In genomic region chr20:32325706-32326506, GRCh38 we compare ENCODE assay signal across 11 cellular contexts. TPM values are rescaled to one million over a fixed set of nuclear protein-coding genes. Genes with fewer than 3 reads are reported as not detected.
DNase-seq lines count a peak whose midpoint lies in the region; ATAC-seq and TF ChIP-seq lines count a peak whose summit lies in the region.
"Had no signal": no experiment of that assay in that cellular context is flagged by ENCODE, and none has a peak within 500 bp of the region (broad histone marks: within the 10 kb centered on the region; RNA-seq: fewer than 3 reads in every experiment).

No MANE protein-coding gene starts in this region.

- TF ChIP-seq CTCF in left ventricle myocardium inferior (IDR thresholded peaks at IDR 0.05; ENCODE audit: borderline replicate concordance) (no peak), gastroesophageal sphincter (IDR thresholded peaks at IDR 0.05) (no peak)

- no peak for TF ChIP-seq POLR2A in gastroesophageal sphincter (IDR thresholded peaks at IDR 0.05)

- no peak overlapping the region for H3K4me3 ChIP-seq in left ventricle myocardium inferior
- H3K4me3 ChIP-seq in gastroesophageal sphincter = no peak overlapping the region

- H3K27ac ChIP-seq in left ventricle myocardium inferior (replicated peaks) (peak overlapping the region; percentile 6), gastroesophageal sphincter (no peak overlapping the region)
- H3K27ac ChIP-seq: KMS-11 had no signal

- intact Hi-C loops in left ventricle myocardium inferior (cut with micrococcal nuclease) (no loop called here), Right ventricle myocardium superior (cut with DNase I) (no loop called here)

- no peak for DNase-seq in left ventricle myocardium inferior
- DNase-seq in Right ventricle myocardium superior = no peak
- DNase-seq in glomerular endothelial cell (ENCODE audit: extremely low read depth, low read depth, low spot score) = peak; percentile 80
- DNase-seq in HK-2 (ENCODE audit: unreplicated experiment) = no peak
- no peak for DNase-seq in AG08395 (ENCODE audit: low spot score)
- DNase-seq: head of caudate nucleus; stimulated activated CD4-positive, alpha-beta T cell treated with anti-CD3 and anti-CD28 coated beads, Interleukin-12 subunit alpha, Interleukin-12 subunit beta, amount 100 ng/mL, for 4 hours had no signal

- H3K27me3 ChIP-seq in left ventricle myocardium inferior (ENCODE audit: low read depth) (no peaks in the 10 kb centered on the region), gastroesophageal sphincter (no peaks in the 10 kb centered on the region)

- H3K9me3 ChIP-seq in left ventricle myocardium inferior (replicated peaks) (no peaks in the 10 kb centered on the region), gastroesophageal sphincter (no peaks in the 10 kb centered on the region)

- TF ChIP-seq EP300 in gastroesophageal sphincter (IDR thresholded peaks at IDR 0.05) = no peak

- 64 to 65% methylated on average over 4 of the region's 6 CpGs for WGBS in gastroesophageal sphincter (ENCODE audit: low coverage in 1 of 2), 2 donors

- H3K4me1 ChIP-seq in left ventricle myocardium inferior = peaks cover 11% of the 10 kb centered on the region
- no peaks in the 10 kb centered on the region for H3K4me1 ChIP-seq in gastroesophageal sphincter

- ATAC-seq in Right ventricle myocardium superior (ENCODE audit: poor library complexity) = no peak
- peak; percentile 92 for ATAC-seq in SK-N-SH treated with all-trans-retinoic acid at 6 μM for 48 hours
- no peak for ATAC-seq in HG03378 (IDR thresholded peaks at IDR 0.05; ENCODE audit: unreplicated experiment)
- no peak for ATAC-seq in gastroesophageal sphincter

- H3K36me3 ChIP-seq in left ventricle myocardium inferior = peaks cover 38% of the 10 kb centered on the region
- peaks cover 0 to 49% of the 10 kb centered on the region in 2 donors for H3K36me3 ChIP-seq in gastroesophageal sphincter

TF ChIP-seq in SK-N-SH treated with all-trans-retinoic acid at 6 μM for 48 hours, 23 proteins besides CTCF, POLR2A, EP300 and RAD21:
- TF ChIP-seq PATZ1 (CRISPR knock-in tag; IDR thresholded peaks at IDR 0.05; ENCODE audit: borderline replicate concordance) (no peak), OSR1 (CRISPR knock-in tag; IDR thresholded peaks at IDR 0.05) (no peak), CSDC2 (CRISPR knock-in tag; IDR thresholded peaks at IDR 0.05) (no peak), TSHZ2 (CRISPR knock-in tag; IDR thresholded peaks at IDR 0.05) (no peak), PPARA (CRISPR knock-in tag; IDR thresholded peaks at IDR 0.05; ENCODE audit: borderline replicate concordance) (no peak), ZFP3 (CRISPR knock-in tag; IDR thresholded peaks at IDR 0.05) (no peak; the same call in 1 of the 2 replicates), ZFP30 (CRISPR knock-in tag; IDR thresholded peaks at IDR 0.05) (no peak), ZNF565 (CRISPR knock-in tag; conservative IDR thresholded peaks at IDR 0.05; ENCODE audit: low read depth) (no peak), BACH2 (CRISPR knock-in tag; IDR thresholded peaks at IDR 0.05; ENCODE audit: borderline replicate concordance) (no peak), CSRNP3 (CRISPR knock-in tag; IDR thresholded peaks at IDR 0.05) (no peak)

RNA-seq across cellular contexts. Expression of gene ASXL1, which starts 32.2 kb away (rescaled TPM):
- 25.0 TPM for total RNA-seq in left ventricle myocardium inferior
- total RNA-seq in Right ventricle myocardium superior = 24.5 TPM
- 35.4 and 71.8 TPM in 2 replicates for total RNA-seq in glomerular endothelial cell
- 10 to 100 TPM; 43.5 to 79.8 (median 58.4) TPM for total RNA-seq in gastroesophageal sphincter

RNA-seq across cellular contexts. Expression of gene KIF3B, which starts 48.5 kb away (rescaled TPM):
- 9.9 TPM for total RNA-seq in left ventricle myocardium inferior
- 8.6 TPM for total RNA-seq in Right ventricle myocardium superior
- 21.2 and 22.3 TPM in 2 replicates for total RNA-seq in glomerular endothelial cell
- total RNA-seq in gastroesophageal sphincter = 10 to 100 TPM; 21.4 to 29.0 (median 24.4) TPM
